ENCODE assay signal across 27 cellular contexts in genomic region chr1:34470406-34470805, GRCh38.
"Had no signal": no experiment of that assay in that cellular context is flagged by ENCODE, and none has a peak within 500 bp of the region (broad histone marks: within the 10 kb centered on the region; RNA-seq: fewer than 3 reads in every experiment).

No MANE protein-coding gene starts in this region.

- H3K9me3 Mint-ChIP-seq: immature natural killer cell; mesothelial cell of epicardium; natural killer cell; stimulated activated effector memory CD8-positive, alpha-beta T cell treated with anti-CD3 and anti-CD28 coated beads, Interleukin-12 subunit alpha, Interleukin-12 subunit beta, amount 100 ng/mL, for 72 hours had no signal

- H3K4me1 ChIP-seq: left ventricle myocardium inferior, pancreas, prostate gland, sigmoid colon, spleen, stomach, testis, thyroid gland, transverse colon, upper lobe of left lung had no signal

- DNase-seq: head of caudate nucleus; hippocampal formation; immature natural killer cell; islet precursor cell; left colon; left ventricle myocardium inferior; mesendoderm; naive B cell; natural killer cell; pancreas; posterior cingulate gyrus; retina; right cardiac atrium; sigmoid colon; small intestine; spleen; stimulated activated CD4-positive, alpha-beta T cell treated with anti-CD3 and anti-CD28 coated beads, Interleukin-4, amount 100 ng/mL, for 24 hours; stimulated activated naive CD8-positive, alpha-beta T cell treated with anti-CD3 and anti-CD28 coated beads, Interleukin-15, Interleukin-2, amounts not matched to agents 100 U/mL and 50 U/mL, for 24 hours; stomach; testis; thyroid gland; transverse colon; upper lobe of left lung had no signal

- H3K27me3 ChIP-seq: pancreas, testis, thyroid gland, upper lobe of left lung had no signal

- H3K27ac Mint-ChIP-seq: immature natural killer cell; mesothelial cell of epicardium; naive B cell; natural killer cell; stimulated activated effector memory CD8-positive, alpha-beta T cell treated with anti-CD3 and anti-CD28 coated beads, Interleukin-12 subunit alpha, Interleukin-12 subunit beta, amount 100 ng/mL, for 72 hours had no signal

- H3K4me1 Mint-ChIP-seq: immature natural killer cell; mesothelial cell of epicardium; naive B cell; natural killer cell; stimulated activated effector memory CD8-positive, alpha-beta T cell treated with anti-CD3 and anti-CD28 coated beads, Interleukin-12 subunit alpha, Interleukin-12 subunit beta, amount 100 ng/mL, for 72 hours had no signal

- H3K4me3 Mint-ChIP-seq: immature natural killer cell; mesothelial cell of epicardium; naive B cell; natural killer cell; stimulated activated effector memory CD8-positive, alpha-beta T cell treated with anti-CD3 and anti-CD28 coated beads, Interleukin-12 subunit alpha, Interleukin-12 subunit beta, amount 100 ng/mL, for 72 hours had no signal

- H3K36me3 Mint-ChIP-seq: immature natural killer cell; mesothelial cell of epicardium; naive B cell; natural killer cell; stimulated activated effector memory CD8-positive, alpha-beta T cell treated with anti-CD3 and anti-CD28 coated beads, Interleukin-12 subunit alpha, Interleukin-12 subunit beta, amount 100 ng/mL, for 72 hours had no signal

- H3K27ac ChIP-seq: left ventricle myocardium inferior, pancreas, prostate gland, sigmoid colon, spleen, stomach, testis, thyroid gland, transverse colon, upper lobe of left lung had no signal

- H3K36me3 ChIP-seq: left ventricle myocardium inferior, pancreas, prostate gland, sigmoid colon, spleen, stomach, thyroid gland, transverse colon, upper lobe of left lung had no signal

- H3K9me3 ChIP-seq: pancreas, prostate gland, sigmoid colon, spleen, testis, thyroid gland, transverse colon, upper lobe of left lung had no signal

- H3K4me3 ChIP-seq: left ventricle myocardium inferior, lung, pancreas, prostate gland, sigmoid colon, spleen, stomach, testis, thyroid gland, transverse colon, upper lobe of left lung had no signal
